Comparison of ENCODE assay signal across 8 cellular contexts in genomic region chr19:11964858-11965645, GRCh38. TPM values are rescaled to one million over a fixed set of nuclear protein-coding genes. Genes with fewer than 3 reads are reported as not detected.
DNase-seq lines count a peak whose midpoint lies in the region; ATAC-seq and TF ChIP-seq lines count a peak whose summit lies in the region.

ZNF763 (plus strand) TSS chr19:11965040; CDS start chr19:11965209, 169 bp downstream.

- WGBS in heart right ventricle, 2 donors: 0% methylated on average over 47 of the region's 47 CpGs

- H3K4me2 ChIP-seq in parathyroid adenoma (ENCODE audit: low read length): peak within 1 kb of the TSS; percentile 73

- H3K9me3 ChIP-seq in adipocyte (ENCODE audit: control insufficient read depth, low read length): no peaks in the 10 kb centered on the region
- no peaks in the 10 kb centered on the region for H3K9me3 ChIP-seq in heart right ventricle
- H3K9me3 ChIP-seq in parathyroid adenoma (ENCODE audit: control insufficient read depth, low read length): no peaks in the 10 kb centered on the region
- H3K9me3 ChIP-seq in tibial artery: no peaks in the 10 kb centered on the region

- peaks cover 11% of the 10 kb centered on the region for H3K4me1 ChIP-seq in adipocyte (ENCODE audit: control insufficient read depth, insufficient read depth, low read length)
- peaks cover 5 to 25% (median 17%) of the 10 kb centered on the region in 9 donors for H3K4me1 ChIP-seq in heart right ventricle
- peaks cover 16% of the 10 kb centered on the region for H3K4me1 ChIP-seq in parathyroid adenoma
- H3K4me1 ChIP-seq in tibial artery: peaks cover 0 to 27% (median 14%) of the 10 kb centered on the region in 4 donors

- peak; percentile 72 for ATAC-seq in GM21825 (IDR thresholded peaks at IDR 0.05; ENCODE audit: unreplicated experiment)
- peak; percentile 96 to 99 (median 99) for ATAC-seq in heart right ventricle

- H3K79me2 ChIP-seq in parathyroid adenoma: peaks cover 2% of the 10 kb centered on the region

- no peaks in the 10 kb centered on the region for H3K27me3 ChIP-seq in adipocyte (replicated peaks; ENCODE audit: control insufficient read depth, insufficient read depth, low read length)
- H3K27me3 ChIP-seq in heart right ventricle: no peaks in the 10 kb centered on the region
- H3K27me3 ChIP-seq in parathyroid adenoma (ENCODE audit: control insufficient read depth, insufficient read depth, low read length): no peaks in the 10 kb centered on the region
- no peaks in the 10 kb centered on the region for H3K27me3 ChIP-seq in tibial artery

- peak within 1 kb of the TSS; percentile 52 for H2AFZ ChIP-seq in parathyroid adenoma

- TF ChIP-seq CTCF in heart right ventricle (IDR thresholded peaks at IDR 0.05) (no peak), parathyroid adenoma (IDR thresholded peaks at IDR 0.05) (no peak), tibial artery (IDR thresholded peaks at IDR 0.05) (peak in 1 of 2 experiments; percentile 1)

- peak within 1 kb of the TSS; percentile 85 for H3K9ac ChIP-seq in adipocyte (ENCODE audit: low read length)
- H3K9ac ChIP-seq in parathyroid adenoma: peak within 1 kb of the TSS; percentile 10

- intact Hi-C loops in heart right ventricle (cut with DNase I): loop anchor here in 8 of 10 donors (1.0 to 10.0 kb wide), 11 partner anchors 22 to 177 kb away; partner anchors contain the start of genes ZNF20 (in 3 of the 8), ZNF491 (in 1 of the 8), ZNF700 (in 1 of the 8) and ZNF878 (in 1 of the 8)
- intact Hi-C loops in tibial artery (cut with DNase I; ENCODE audit: low total_unique reads): loop anchor here (2.0 kb wide), 3 partner anchors 24 to 176 kb away; partner anchors contain the start of genes ZNF20 and ZNF700

- DNase-seq in DMS79 (lab: John Stamatoyannopoulos, UW) (peak; percentile 85), M059J (ENCODE audit: low read depth) (peak; percentile 89), SW 1271 (lab: John Stamatoyannopoulos, UW) (peak; percentile 56 to 91), adipocyte (ENCODE audit: low read depth) (peak; percentile 95), heart right ventricle (peak; percentile 92 to 95), tibial artery (peak; percentile 97)

- peak within 1 kb of the TSS; percentile 88 to 98 (median 95) for H3K27ac ChIP-seq in heart right ventricle
- H3K27ac ChIP-seq in parathyroid adenoma: peak within 1 kb of the TSS; percentile 87
- H3K27ac ChIP-seq in tibial artery: peak within 1 kb of the TSS; percentile 93 to 96

- peaks cover 6% of the 10 kb centered on the region for H3K36me3 ChIP-seq in adipocyte (ENCODE audit: control insufficient read depth, insufficient read depth, low read length, severe bottlenecking)
- H3K36me3 ChIP-seq in heart right ventricle: peaks cover 0 to 5% (median 0%) of the 10 kb centered on the region in 9 donors
- no peaks in the 10 kb centered on the region for H3K36me3 ChIP-seq in parathyroid adenoma (ENCODE audit: control insufficient read depth, insufficient read depth, low read length)
- H3K36me3 ChIP-seq in tibial artery: peaks cover 0 to 5% (median 0%) of the 10 kb centered on the region in 3 donors

- H3K4me3 ChIP-seq in adipocyte (ENCODE audit: low read length): peak within 1 kb of the TSS; percentile 92
- peak within 1 kb of the TSS; percentile 55 to 94 (median 87) for H3K4me3 ChIP-seq in heart right ventricle
- peak within 1 kb of the TSS; percentile 97 for H3K4me3 ChIP-seq in parathyroid adenoma (ENCODE audit: low read depth, low read length)
- peak within 1 kb of the TSS; percentile 59 to 63 for H3K4me3 ChIP-seq in tibial artery

RNA-seq across cellular contexts. Expression of gene ZNF763, which starts in this region (rescaled TPM):
- total RNA-seq in M059J (2014; rRNA removed; shearing (Covaris generic)): 0.76 and 2.4 TPM in 2 replicates
- 1 to 10 TPM; 1.7 to 7.1 (median 4.8) TPM for total RNA-seq in heart right ventricle
- 10 to 100 TPM in 1 of 2 donors, under 1 TPM in 1; 0.87 to 11.0 TPM for polyA plus RNA-seq in heart right ventricle

Comparison
In these comparisons a context has a peak if more than half of its experiments do, and no peak if none do; other contexts are left out.
1. Peak in every context shown above with its lines: DNase-seq, ATAC-seq, H3K4me3 ChIP-seq and H3K27ac ChIP-seq.